ENCODE assay signal across 8 cellular contexts in the genomic region with DNA sequence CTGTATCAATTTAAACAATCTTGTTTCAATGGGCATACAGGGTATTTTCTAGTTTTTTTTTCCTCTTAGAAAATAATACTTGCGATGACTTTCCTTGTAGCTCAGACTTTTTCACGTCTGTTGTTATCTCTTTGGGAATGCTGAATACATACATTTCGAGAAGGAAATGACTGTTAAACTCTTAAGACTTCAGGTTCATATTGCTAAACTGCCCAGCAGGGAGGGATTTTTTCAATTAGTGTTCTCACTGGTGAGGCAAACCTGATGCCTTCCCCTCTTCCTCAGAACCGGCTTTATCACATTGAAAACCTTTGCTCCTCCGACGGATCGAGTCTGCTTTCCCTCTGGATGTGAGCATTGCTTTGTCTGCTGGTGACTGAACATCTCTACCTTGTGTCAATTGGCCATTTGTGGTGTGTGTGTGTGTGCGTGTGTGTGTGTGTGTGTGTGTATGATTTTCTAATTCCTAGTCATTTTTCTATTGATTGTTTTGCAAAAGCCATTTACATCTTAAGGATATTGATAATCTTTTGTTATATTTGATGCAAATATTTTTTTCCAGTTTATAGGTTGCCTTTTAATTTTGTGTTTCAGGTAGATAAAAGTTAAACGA. TPM values are rescaled to one million over a fixed set of nuclear protein-coding genes. Genes with fewer than 3 reads are reported as not detected.
A peak's percentile ranks its signal among the peaks of the same experiment; 100 is the strongest.
DNase-seq lines count a peak whose midpoint lies in the region; ATAC-seq and TF ChIP-seq lines count a peak whose summit lies in the region.

No MANE protein-coding gene starts in this region.

- peaks cover 71% of the 10 kb centered on the region for H3K79me2 ChIP-seq in parathyroid adenoma

- H3K4me3 ChIP-seq in esophagus muscularis mucosa: peak overlapping the region; percentile 71 to 81 (median 74)
- H3K4me3 ChIP-seq in parathyroid adenoma (ENCODE audit: low read depth, low read length): peak overlapping the region; percentile 93

- intact Hi-C loops in esophagus muscularis mucosa (cut with DNase I): no loop called here

- peak overlapping the region; percentile 99 for H3K4me3 Mint-ChIP-seq in stimulated activated naive CD8-positive, alpha-beta T cell treated with anti-CD3 and anti-CD28 coated beads, Interleukin-15, Interleukin-2, amounts not matched to agents 100 ng/mL and 50 ng/mL, for 24 hours

- DNase-seq in stimulated activated naive CD8-positive, alpha-beta T cell treated with anti-CD3 and anti-CD28 coated beads, Interleukin-15, Interleukin-2, amounts not matched to agents 100 U/mL and 50 U/mL, for 24 hours: no peak
- DNase-seq in UCSD-AML1 (lab: John Stamatoyannopoulos, UW; ENCODE audit: unreplicated experiment): peak; percentile 44
- no peak for DNase-seq in esophagus muscularis mucosa (ENCODE audit: extremely low spot score)
- no peak for DNase-seq in NCI-H1105 (lab: John Stamatoyannopoulos, UW)

- no peak for TF ChIP-seq EP300 in esophagus muscularis mucosa (IDR thresholded peaks at IDR 0.05)

- H3K9me3 ChIP-seq in esophagus muscularis mucosa (no peaks in the 10 kb centered on the region), parathyroid adenoma (ENCODE audit: control insufficient read depth, low read length) (no peaks in the 10 kb centered on the region)

- no peak overlapping the region for H2AFZ ChIP-seq in parathyroid adenoma

- H3K27ac ChIP-seq in esophagus muscularis mucosa (replicated peaks in 1 of 4): peak overlapping the region; percentile 97 to 99 (median 99)
- H3K27ac ChIP-seq in parathyroid adenoma: peak overlapping the region; percentile 100

- peaks cover 95% of the 10 kb centered on the region for H3K4me1 Mint-ChIP-seq in stimulated activated naive CD8-positive, alpha-beta T cell treated with anti-CD3 and anti-CD28 coated beads, Interleukin-15, Interleukin-2, amounts not matched to agents 100 ng/mL and 50 ng/mL, for 24 hours (ENCODE audit: low read depth)

- H3K9me3 Mint-ChIP-seq in stimulated activated naive CD8-positive, alpha-beta T cell treated with anti-CD3 and anti-CD28 coated beads, Interleukin-15, Interleukin-2, amounts not matched to agents 100 ng/mL and 50 ng/mL, for 24 hours: no peaks in the 10 kb centered on the region

- H3K27me3 Mint-ChIP-seq in stimulated activated naive CD8-positive, alpha-beta T cell treated with anti-CD3 and anti-CD28 coated beads, Interleukin-15, Interleukin-2, amounts not matched to agents 100 ng/mL and 50 ng/mL, for 24 hours: no peaks in the 10 kb centered on the region

- H3K9ac ChIP-seq in parathyroid adenoma: peak overlapping the region; percentile 20

- TF ChIP-seq CTCF in esophagus muscularis mucosa (IDR thresholded peaks at IDR 0.05): no peak
- no peak for TF ChIP-seq CTCF in parathyroid adenoma (IDR thresholded peaks at IDR 0.05)

- H3K36me3 Mint-ChIP-seq in stimulated activated naive CD8-positive, alpha-beta T cell treated with anti-CD3 and anti-CD28 coated beads, Interleukin-15, Interleukin-2, amounts not matched to agents 100 ng/mL and 50 ng/mL, for 24 hours (ENCODE audit: low read depth): peaks cover 61% of the 10 kb centered on the region

- 8% methylated on average over 9 of the region's 9 CpGs for WGBS in esophagus muscularis mucosa

- H3K27me3 ChIP-seq in esophagus muscularis mucosa: no peaks in the 10 kb centered on the region
- H3K27me3 ChIP-seq in parathyroid adenoma (ENCODE audit: control insufficient read depth, insufficient read depth, low read length): no peaks in the 10 kb centered on the region

- ATAC-seq in stimulated activated naive CD8-positive, alpha-beta T cell treated with anti-CD3 and anti-CD28 coated beads, Interleukin-15, Interleukin-2, amounts not matched to agents 100 U/mL and 50 U/mL, for 24 hours: no peak
- ATAC-seq in GM18861 (IDR thresholded peaks at IDR 0.05; ENCODE audit: unreplicated experiment) (no peak), GM21619 (IDR thresholded peaks at IDR 0.05; ENCODE audit: unreplicated experiment) (no peak)

- peak overlapping the region; percentile 80 for H3K4me2 ChIP-seq in parathyroid adenoma (ENCODE audit: low read length)

- peak overlapping the region; percentile 100 for H3K27ac Mint-ChIP-seq in stimulated activated naive CD8-positive, alpha-beta T cell treated with anti-CD3 and anti-CD28 coated beads, Interleukin-15, Interleukin-2, amounts not matched to agents 100 ng/mL and 50 ng/mL, for 24 hours

- TF ChIP-seq POLR2A in esophagus muscularis mucosa (IDR thresholded peaks at IDR 0.05; ENCODE audit: low read depth): peak; percentile 21

- peaks cover 56 to 79% (median 77%) of the 10 kb centered on the region in 4 donors for H3K4me1 ChIP-seq in esophagus muscularis mucosa
- H3K4me1 ChIP-seq in parathyroid adenoma: peaks cover 15% of the 10 kb centered on the region

- H3K36me3 ChIP-seq in esophagus muscularis mucosa: peaks cover 18 to 85% (median 32%) of the 10 kb centered on the region in 4 donors
- peaks cover 20% of the 10 kb centered on the region for H3K36me3 ChIP-seq in parathyroid adenoma (ENCODE audit: control insufficient read depth, insufficient read depth, low read length)

RNA-seq across cellular contexts. Expression of a gene that starts 6.6 kb away (rescaled TPM):
- total RNA-seq in esophagus muscularis mucosa: 100 to 1,000 TPM in 2 of 4 donors, 10 to 100 TPM in 2; 42.8 to 181 (median 96.0) TPM

RNA-seq across cellular contexts. Expression of a gene that starts 42.7 kb away (rescaled TPM):
- total RNA-seq in esophagus muscularis mucosa: 10 to 100 TPM; 30.4 to 37.3 (median 34.7) TPM

RNA-seq across cellular contexts. Expression of a gene that starts 46.7 kb away (rescaled TPM):
- 10 to 100 TPM in 1 of 4 donors, 1 to 10 TPM in 3; 4.6 to 11.3 (median 5.9) TPM for total RNA-seq in esophagus muscularis mucosa
